Comparison of ENCODE assay signal across 8 cellular contexts in the genomic region with DNA sequence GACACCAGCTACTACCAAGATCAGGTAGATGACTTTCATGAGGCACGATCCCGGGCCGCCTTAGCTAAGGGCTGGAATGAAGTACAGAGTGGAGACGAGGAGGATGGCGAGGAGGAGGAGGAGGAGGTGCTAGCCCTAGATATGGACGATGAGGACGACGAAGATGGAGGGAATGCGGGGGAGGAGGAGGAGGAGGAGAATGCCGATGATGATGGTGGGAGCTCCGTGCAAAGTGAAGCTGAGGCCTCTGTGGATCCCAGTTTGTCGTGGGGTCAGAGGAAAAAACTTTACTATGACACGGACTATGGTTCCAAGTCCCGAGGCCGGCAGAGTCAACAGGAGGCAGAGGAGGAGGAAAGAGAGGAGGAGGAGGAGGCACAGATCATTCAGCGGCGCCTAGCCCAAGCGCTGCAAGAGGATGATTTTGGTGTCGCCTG. TPM values are rescaled to one million over a fixed set of nuclear protein-coding genes. Genes with fewer than 3 reads are reported as not detected.
DNase-seq lines count a peak whose midpoint lies in the region; ATAC-seq lines count a peak whose summit lies in the region.

No MANE protein-coding gene starts in this region.

- peaks cover 25 to 26% of the 10 kb centered on the region in 2 donors for H3K36me3 Mint-ChIP-seq in activated naive CD4-positive, alpha-beta T cell treated with anti-CD3 and anti-CD28 coated beads, Interleukin-2, amount 50 U/mL, for 72 hours
- H3K36me3 Mint-ChIP-seq in stimulated activated effector memory CD8-positive, alpha-beta T cell treated with anti-CD3 and anti-CD28 coated beads, Interleukin-12 subunit alpha, Interleukin-12 subunit beta, amount 100 ng/mL, for 72 hours = peaks cover 58% of the 10 kb centered on the region

- H3K4me3 Mint-ChIP-seq in stimulated activated effector memory CD8-positive, alpha-beta T cell treated with anti-CD3 and anti-CD28 coated beads, Interleukin-12 subunit alpha, Interleukin-12 subunit beta, amount 100 ng/mL, for 72 hours = peak overlapping the region; percentile 97

- no peaks in the 10 kb centered on the region for H3K27me3 ChIP-seq in iPS-15b (ENCODE audit: control insufficient read depth, insufficient read depth, low read length)

- H3K4me1 Mint-ChIP-seq in stimulated activated effector memory CD8-positive, alpha-beta T cell treated with anti-CD3 and anti-CD28 coated beads, Interleukin-12 subunit alpha, Interleukin-12 subunit beta, amount 100 ng/mL, for 72 hours = peaks cover 35% of the 10 kb centered on the region

- H3K36me3 ChIP-seq in iPS-15b (ENCODE audit: control insufficient read depth, insufficient read depth, low read length) = no peaks in the 10 kb centered on the region

- no peaks in the 10 kb centered on the region for H3K9me3 ChIP-seq in iPS-15b (ENCODE audit: control insufficient read depth, insufficient read depth, low read length)

- peak overlapping the region; percentile 79 for H3K4me3 ChIP-seq in iPS-15b (ENCODE audit: low read depth, low read length)

- H3K27ac Mint-ChIP-seq in activated naive CD4-positive, alpha-beta T cell treated with anti-CD3 and anti-CD28 coated beads, Interleukin-2, amount 50 U/mL, for 72 hours = peak overlapping the region; percentile 94 to 100
- peak overlapping the region; percentile 99 for H3K27ac Mint-ChIP-seq in stimulated activated effector memory CD8-positive, alpha-beta T cell treated with anti-CD3 and anti-CD28 coated beads, Interleukin-12 subunit alpha, Interleukin-12 subunit beta, amount 100 ng/mL, for 72 hours

- DNase-seq in activated naive CD4-positive, alpha-beta T cell treated with anti-CD3 and anti-CD28 coated beads, Interleukin-2, amount 50 U/mL, for 72 hours (ENCODE audit: low spot score in 2 of 2) = no peak
- no peak for DNase-seq in stimulated activated effector memory CD8-positive, alpha-beta T cell treated with anti-CD3 and anti-CD28 coated beads, Interleukin-12 subunit alpha, Interleukin-12 subunit beta, amount 100 ng/mL, for 72 hours (ENCODE audit: low spot score in 2 of 2)
- no peak for DNase-seq in NCI-H526 treated with DMSO at 0.1 percent for 48 hours (lab: John Stamatoyannopoulos, UW)
- DNase-seq in mucosa of gallbladder (ENCODE audit: low spot score) = no peak

- ATAC-seq in GM18502 (IDR thresholded peaks at IDR 0.05; ENCODE audit: poor library complexity, unreplicated experiment) (peak; percentile 0), HG03439 (IDR thresholded peaks at IDR 0.05; ENCODE audit: unreplicated experiment) (peak; percentile 1), HG03378 (IDR thresholded peaks at IDR 0.05; ENCODE audit: unreplicated experiment) (no peak)
- ATAC-seq in activated naive CD4-positive, alpha-beta T cell treated with anti-CD3 and anti-CD28 coated beads, Interleukin-2, amount 50 U/mL, for 72 hours = peak; percentile 12 to 36
- peak; percentile 8 for ATAC-seq in stimulated activated effector memory CD8-positive, alpha-beta T cell treated with anti-CD3 and anti-CD28 coated beads, Interleukin-12 subunit alpha, Interleukin-12 subunit beta, amount 100 ng/mL, for 72 hours

- peaks cover 3% of the 10 kb centered on the region for H3K4me1 ChIP-seq in iPS-15b (ENCODE audit: control insufficient read depth, insufficient read depth, low read length)

- no peaks in the 10 kb centered on the region for H3K9me3 Mint-ChIP-seq in activated naive CD4-positive, alpha-beta T cell treated with anti-CD3 and anti-CD28 coated beads, Interleukin-2, amount 50 U/mL, for 72 hours
- H3K9me3 Mint-ChIP-seq in stimulated activated effector memory CD8-positive, alpha-beta T cell treated with anti-CD3 and anti-CD28 coated beads, Interleukin-12 subunit alpha, Interleukin-12 subunit beta, amount 100 ng/mL, for 72 hours = no peaks in the 10 kb centered on the region

- H3K9ac ChIP-seq in iPS-15b (ENCODE audit: low read depth, low read length) = peak overlapping the region; percentile 75

RNA-seq across cellular contexts. Expression of a gene that starts 0.5 kb away (rescaled TPM):
- total RNA-seq in activated naive CD4-positive, alpha-beta T cell treated with anti-CD3 and anti-CD28 coated beads, Interleukin-2, amount 50 U/mL, for 72 hours = 10 to 100 TPM; 19.3 to 31.6 TPM
- total RNA-seq in mucosa of gallbladder = 17.1 TPM

RNA-seq across cellular contexts. Expression of a gene that starts 22.5 kb away (rescaled TPM):
- under 1 TPM in 1 of 2 donors, not detected in 1; 0.68 TPM for total RNA-seq in activated naive CD4-positive, alpha-beta T cell treated with anti-CD3 and anti-CD28 coated beads, Interleukin-2, amount 50 U/mL, for 72 hours
- total RNA-seq in mucosa of gallbladder = 12.3 TPM

RNA-seq across cellular contexts. Expression of a gene that starts 33.0 kb away (rescaled TPM):
- total RNA-seq in activated naive CD4-positive, alpha-beta T cell treated with anti-CD3 and anti-CD28 coated beads, Interleukin-2, amount 50 U/mL, for 72 hours = 10 to 100 TPM; 16.0 to 23.5 TPM
- total RNA-seq in mucosa of gallbladder = 46.6 TPM
